In genomic region chr2:53347219-53347618, GRCh38 we compare ENCODE assay signal across 18 cellular contexts.
"Had no signal": no experiment of that assay in that cellular context is flagged by ENCODE, and none has a peak within 500 bp of the region (broad histone marks: within the 10 kb centered on the region; RNA-seq: fewer than 3 reads in every experiment).

No MANE protein-coding gene starts in this region.

- H3K4me2 ChIP-seq: smooth muscle cell had no signal

- H3K27me3 ChIP-seq: esophagus squamous epithelium, heart left ventricle, neutrophil, right atrium auricular region, suprapubic skin, thyroid gland, upper lobe of left lung, uterus had no signal

- H3K4me1 ChIP-seq: esophagus squamous epithelium, heart left ventricle, right atrium auricular region, suprapubic skin, thyroid gland, upper lobe of left lung, uterus had no signal

- ATAC-seq: heart left ventricle; naive thymus-derived CD4-positive, alpha-beta T cell had no signal

- H3K36me3 ChIP-seq: esophagus squamous epithelium, heart left ventricle, neutrophil, right atrium auricular region, suprapubic skin, thyroid gland, upper lobe of left lung, uterus had no signal

- DNase-seq: effector memory CD4-positive, alpha-beta T cell; esophagus squamous epithelium; heart left ventricle; hippocampal formation; kidney glomerular epithelial cell; naive thymus-derived CD4-positive, alpha-beta T cell; posterior cingulate gyrus; stimulated activated CD4-positive, alpha-beta T cell treated with anti-CD3 and anti-CD28 coated beads, Interleukin-2, amount 100 ng/mL, for 48 hours; stimulated activated naive CD4-positive, alpha-beta T cell treated with Interleukin-2 at 50 U/mL for 16 hours; thyroid gland; upper lobe of left lung; uterus had no signal

- H3K9me3 ChIP-seq: esophagus squamous epithelium, heart left ventricle, neutrophil, right atrium auricular region, suprapubic skin, thyroid gland, upper lobe of left lung, uterus had no signal

- H3K4me3 ChIP-seq: esophagus squamous epithelium, heart left ventricle, right atrium auricular region, smooth muscle cell, suprapubic skin, thyroid gland, upper lobe of left lung, uterus had no signal

- H3K27ac ChIP-seq: esophagus squamous epithelium, heart left ventricle, neutrophil, right atrium auricular region, suprapubic skin, thyroid gland, upper lobe of left lung, uterus had no signal

- FAIRE-seq: frontal cortex, islet of Langerhans had no signal
